11 cellular contexts compared by ENCODE assay signal in genomic region chr11:111793863-111794262, GRCh38. TPM values are rescaled to one million over a fixed set of nuclear protein-coding genes. Genes with fewer than 3 reads are reported as not detected.
DNase-seq lines count a peak whose midpoint lies in the region; ATAC-seq and TF ChIP-seq lines count a peak whose summit lies in the region.
"Had no signal": no experiment of that assay in that cellular context is flagged by ENCODE, and none has a peak within 500 bp of the region (broad histone marks: within the 10 kb centered on the region; RNA-seq: fewer than 3 reads in every experiment).

No MANE protein-coding gene starts in this region.

- ATAC-seq in WTC11 (no peak), heart right ventricle (peak in 6 of 8 donors; percentile 38 to 82 (median 66)), GM18909 (IDR thresholded peaks at IDR 0.05; ENCODE audit: poor library complexity, unreplicated experiment) (no peak)
- ATAC-seq: naive thymus-derived CD4-positive, alpha-beta T cell had no signal

- H3K9ac ChIP-seq in subcutaneous abdominal adipose tissue (ENCODE audit: low read length in 5 of 5), result peak overlapping the region in 1 of 5 donors; percentile 44

- H3K27me3 ChIP-seq in heart right ventricle, result no peaks in the 10 kb centered on the region
- H3K27me3 ChIP-seq in subcutaneous abdominal adipose tissue (ENCODE audit: control insufficient read depth in 5 of 5, insufficient read depth in 4 of 5, low read length in 5 of 5), result no peaks in the 10 kb centered on the region

- H3K36me3 Mint-ChIP-seq in WTC11, result no peaks in the 10 kb centered on the region
- peaks cover 3% of the 10 kb centered on the region for H3K36me3 Mint-ChIP-seq in endothelial cell (ENCODE audit: low read depth, unreplicated experiment)

- peaks cover 0 to 13% (median 4%) of the 10 kb centered on the region in 9 donors for H3K4me1 ChIP-seq in heart right ventricle
- H3K4me1 ChIP-seq in subcutaneous abdominal adipose tissue (ENCODE audit: control insufficient read depth in 5 of 5, insufficient read depth in 5 of 5, low read length in 5 of 5), result peaks cover 0 to 43% (median 13%) of the 10 kb centered on the region in 5 donors

- H3K9me3 ChIP-seq in heart right ventricle (peaks cover 0 to 20% (median 0%) of the 10 kb centered on the region in 11 donors), subcutaneous abdominal adipose tissue (ENCODE audit: control insufficient read depth in 5 of 5, low read length in 5 of 5) (peaks cover 0 to 9% (median 3%) of the 10 kb centered on the region in 5 donors)

- H3K27ac Mint-ChIP-seq in WTC11, result 0 out of 2 replicates have a peak overlapping the region, but pooled peaks have one; percentile 7
- H3K27ac Mint-ChIP-seq in endothelial cell (ENCODE audit: unreplicated experiment), result no peak overlapping the region
- H3K27ac Mint-ChIP-seq: activated CD4-positive, alpha-beta memory T cell treated with anti-CD3 and anti-CD28 coated beads, Interleukin-2, amount 10 ng/mL, durations not matched to agents 7 days and 5 days had no signal

- WGBS in heart right ventricle, 2 donors, result 47 to 58% methylated on average over 5 of the region's 5 CpGs

- H3K9me3 Mint-ChIP-seq in WTC11 (no peaks in the 10 kb centered on the region), endothelial cell (ENCODE audit: unreplicated experiment) (no peaks in the 10 kb centered on the region)
- H3K9me3 Mint-ChIP-seq: activated CD4-positive, alpha-beta memory T cell treated with anti-CD3 and anti-CD28 coated beads, Interleukin-2, amount 10 ng/mL, durations not matched to agents 7 days and 5 days had no signal

- H3K27me3 Mint-ChIP-seq in WTC11 (ENCODE audit: low read depth) (no peaks in the 10 kb centered on the region), endothelial cell (ENCODE audit: unreplicated experiment) (no peaks in the 10 kb centered on the region)
- H3K27me3 Mint-ChIP-seq: activated CD4-positive, alpha-beta memory T cell treated with anti-CD3 and anti-CD28 coated beads, Interleukin-2, amount 10 ng/mL, durations not matched to agents 7 days and 5 days; naive thymus-derived CD4-positive, alpha-beta T cell had no signal

- no peak for TF ChIP-seq CTCF in WTC11 (IDR thresholded peaks at IDR 0.05)
- no peak for TF ChIP-seq CTCF in heart right ventricle (IDR thresholded peaks at IDR 0.05)
- TF ChIP-seq CTCF in endothelial cell (IDR thresholded peaks at IDR 0.05; ENCODE audit: unreplicated experiment), result no peak

- peak; percentile 1 for DNase-seq in NCI-H1436 (lab: John Stamatoyannopoulos, UW)
- DNase-seq in NCI-H1436 treated with DMSO at 0.1 percent for 48 hours (lab: John Stamatoyannopoulos, UW), result no peak
- no peak for DNase-seq in WTC11 (ENCODE audit: low spot score)
- no peak for DNase-seq in heart right ventricle
- DNase-seq in OCI-M2 (lab: John Stamatoyannopoulos, UW; ENCODE audit: unreplicated experiment), result no peak
- no peak for DNase-seq in endothelial cell (ENCODE audit: low spot score)
- DNase-seq: activated CD4-positive, alpha-beta memory T cell treated with anti-CD3 and anti-CD28 coated beads, Interleukin-2, amount 10 ng/mL, durations not matched to agents 7 days and 5 days; naive thymus-derived CD4-positive, alpha-beta T cell; NCI-H2107 had no signal

- H3K4me3 ChIP-seq in heart right ventricle (no peak overlapping the region), subcutaneous abdominal adipose tissue (ENCODE audit: low read depth in 1 of 5, low read length in 5 of 5) (no peak overlapping the region)

- H3K4me3 Mint-ChIP-seq in WTC11, result no peak overlapping the region
- H3K4me3 Mint-ChIP-seq in endothelial cell (ENCODE audit: unreplicated experiment), result no peak overlapping the region
- H3K4me3 Mint-ChIP-seq: activated CD4-positive, alpha-beta memory T cell treated with anti-CD3 and anti-CD28 coated beads, Interleukin-2, amount 10 ng/mL, durations not matched to agents 7 days and 5 days; naive thymus-derived CD4-positive, alpha-beta T cell had no signal

- CTCF ChIA-PET in WTC11 (lab: Charles Lee), result interaction anchor here (2.4 kb wide), 1 partner anchor 17 kb away, joined by 9 read pairs; no protein-coding TSS in a partner anchor

- H3K36me3 ChIP-seq in heart right ventricle (peaks cover 0 to 28% (median 0%) of the 10 kb centered on the region in 9 donors), subcutaneous abdominal adipose tissue (ENCODE audit: control insufficient read depth in 5 of 5, insufficient read depth in 5 of 5, low read length in 5 of 5) (peaks cover 0 to 6% (median 3%) of the 10 kb centered on the region in 5 donors)

- H3K4me1 Mint-ChIP-seq in WTC11 (peaks cover 8% of the 10 kb centered on the region), endothelial cell (ENCODE audit: unreplicated experiment) (no peaks in the 10 kb centered on the region)

- POLR2A ChIA-PET in WTC11 (lab: Charles Lee), result no interaction called here

- H3K27ac ChIP-seq in heart right ventricle (peak overlapping the region in 7 of 10 donors; percentile 2 to 60 (median 44)), subcutaneous abdominal adipose tissue (ENCODE audit: low read depth, low read length) (peak overlapping the region; percentile 71)

- intact Hi-C loops in heart right ventricle (cut with DNase I), result no loop called here

TF ChIP-seq in WTC11, 78 proteins besides CTCF, POLR2A, EP300 and RAD21 (continues in another document):
- TF ChIP-seq FOXP1 (CRISPR knock-in tag; IDR thresholded peaks at IDR 0.05; ENCODE audit: borderline replicate concordance), result no peak
- no peak for TF ChIP-seq HMGA2 (CRISPR knock-in tag; IDR thresholded peaks at IDR 0.05)
- TF ChIP-seq ZBTB43 (CRISPR knock-in tag; IDR thresholded peaks at IDR 0.05), result no peak
- no peak for TF ChIP-seq E2F5 (CRISPR knock-in tag; IDR thresholded peaks at IDR 0.05)
- TF ChIP-seq FOXP4 (CRISPR knock-in tag; IDR thresholded peaks at IDR 0.05), result no peak
- TF ChIP-seq ATF1 (CRISPR knock-in tag; IDR thresholded peaks at IDR 0.05), result no peak
- TF ChIP-seq PRDM15 (CRISPR knock-in tag; IDR thresholded peaks at IDR 0.05), result no peak

RNA-seq across cellular contexts. Expression of gene PPP2R1B, which starts 27.7 kb away (rescaled TPM):
- total RNA-seq in WTC11 (2021), result 74.5 to 87.7 TPM (median 75.2 TPM) in 3 replicates
- 10 to 100 TPM in 7 of 10 donors, 1 to 10 TPM in 3; 8.4 to 16.8 (median 11.4) TPM for total RNA-seq in heart right ventricle
- polyA plus RNA-seq in heart right ventricle, result 1 to 10 TPM; 5.8 to 5.9 TPM
- total RNA-seq in endothelial cell (ENCODE audit: unreplicated experiment), result 38.5 TPM

Comparison
In these comparisons a context has a peak if more than half of its experiments do, and no peak if none do; other contexts are left out.
1. ATAC-seq: peak in heart right ventricle (6 of 8); none in WTC11 (single experiment) and GM18909 (single experiment).